8 cellular contexts compared by ENCODE assay signal in the genomic region with DNA sequence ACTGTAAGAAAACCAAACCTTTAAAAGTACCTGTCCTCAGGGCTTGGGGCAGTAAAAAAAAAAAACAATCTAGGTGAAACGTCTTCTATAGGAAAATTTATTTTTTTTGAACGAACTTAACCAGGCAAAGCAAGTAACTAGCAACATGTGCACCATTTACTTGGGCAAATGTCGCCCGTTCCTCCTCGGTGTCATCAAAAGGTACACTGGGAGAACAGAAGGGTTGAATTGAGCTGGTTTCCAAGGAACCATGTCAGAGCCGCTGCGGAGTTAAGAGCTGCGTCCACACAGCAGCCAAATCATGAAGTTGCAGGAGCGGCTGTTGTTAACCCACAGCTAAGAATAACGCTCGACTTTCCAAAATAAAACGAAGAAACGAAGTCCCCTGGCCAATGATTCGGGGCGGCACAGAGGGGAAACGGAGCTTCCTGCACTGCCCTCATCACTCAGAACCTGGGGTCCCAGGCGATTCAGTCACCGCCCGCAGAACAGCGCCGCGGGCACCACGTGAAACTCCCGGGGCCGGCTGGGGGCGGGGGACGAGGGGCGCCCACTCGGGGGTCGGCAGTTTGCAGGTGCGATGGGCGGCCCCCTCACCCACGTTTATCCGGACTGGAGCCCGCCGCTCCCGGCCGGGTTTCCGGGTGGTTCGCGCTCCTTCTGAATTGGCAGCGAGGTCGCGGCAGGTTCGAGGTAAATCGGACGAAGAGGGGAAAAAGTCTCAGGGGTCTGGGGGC. TPM values are rescaled to one million over a fixed set of nuclear protein-coding genes. Genes with fewer than 3 reads are reported as not detected.
DNase-seq lines count a peak whose midpoint lies in the region; ATAC-seq and TF ChIP-seq lines count a peak whose summit lies in the region.
"Not testable (repeated sequence)": the region's sequence is repeated elsewhere in the genome, so short reads cannot be mapped to it uniquely, and the experiment has no call there.

No MANE protein-coding gene starts in this region.

- CTCF ChIA-PET in activated CD4-positive, alpha-beta memory T cell treated with anti-CD3 and anti-CD28 coated beads for 36 hours (lab: Charles Lee), result not testable (repeated sequence)

- peak; percentile 2 for DNase-seq in M059J (ENCODE audit: low read depth)
- DNase-seq in activated CD4-positive, alpha-beta memory T cell treated with anti-CD3 and anti-CD28 coated beads for 36 hours, result peak; percentile 55
- DNase-seq in breast epithelium (ENCODE audit: low spot score in 2 of 2); right atrium auricular region (ENCODE audit: low spot score): not testable (repeated sequence)
- DNase-seq in stimulated activated CD8-positive, alpha-beta memory T cell treated with anti-CD3 and anti-CD28 coated beads, Interleukin-2, amount 100 ng/mL, for 48 hours (ENCODE audit: low read depth in 2 of 2), result peak; percentile 22 to 30

- H4K20me1 ChIP-seq in BLaER1, result peaks cover 24% of the 10 kb centered on the region
- H4K20me1 ChIP-seq in neural cell (ENCODE audit: insufficient read depth), result not testable (repeated sequence)

- not testable (repeated sequence) for H3F3A ChIP-seq in neural cell (ENCODE audit: insufficient read depth, low read length, poor library complexity, severe bottlenecking)

- TF ChIP-seq RAD21 in neural cell (conservative IDR thresholded peaks at IDR 0.05), result not testable (repeated sequence)

- TF ChIP-seq CTCF in breast epithelium (IDR thresholded peaks at IDR 0.05); right atrium auricular region (IDR thresholded peaks at IDR 0.05); neural cell (IDR thresholded peaks at IDR 0.05; ENCODE audit: poor library complexity, severe bottlenecking): not testable (repeated sequence)

- intact Hi-C loops in activated CD4-positive, alpha-beta memory T cell treated with anti-CD3 and anti-CD28 coated beads for 36 hours (cut with micrococcal nuclease); breast epithelium (cut with DNase I; ENCODE audit: low total_unique reads): not testable (repeated sequence)

- POLR2A ChIA-PET in activated CD4-positive, alpha-beta memory T cell treated with anti-CD3 and anti-CD28 coated beads for 36 hours (lab: Charles Lee), result not testable (repeated sequence)

- not testable (repeated sequence) for H3K9me3 ChIP-seq in BLaER1; breast epithelium; right atrium auricular region; neural cell (ENCODE audit: low read length)

- H3K4me3 ChIP-seq in BLaER1 (peak overlapping the region; percentile 79), breast epithelium (peak overlapping the region; percentile 54 to 84 (median 71)), right atrium auricular region (peak overlapping the region; percentile 70 to 75), neural cell (ENCODE audit: low read length) (peak overlapping the region; percentile 65)

- H3K4me3 Mint-ChIP-seq in activated CD4-positive, alpha-beta memory T cell treated with anti-CD3 and anti-CD28 coated beads for 36 hours, result peak overlapping the region; percentile 76

- not testable (repeated sequence) for H3K36me3 ChIP-seq in BLaER1; breast epithelium; right atrium auricular region; neural cell (ENCODE audit: insufficient read depth, low read length)

- not testable (repeated sequence) for H3K9me3 Mint-ChIP-seq in activated CD4-positive, alpha-beta memory T cell treated with anti-CD3 and anti-CD28 coated beads for 36 hours

- TF ChIP-seq EP300 in neural cell (conservative IDR thresholded peaks at IDR 0.05; ENCODE audit: poor library complexity, severe bottlenecking), result not testable (repeated sequence)

- ATAC-seq in GM21528 (IDR thresholded peaks at IDR 0.05; ENCODE audit: low FRiP score, unreplicated experiment), result peak; percentile 7

- H3K9ac ChIP-seq in BLaER1, result peak overlapping the region; percentile 92
- H3K9ac ChIP-seq in neural cell (ENCODE audit: low read length), result peak overlapping the region; percentile 55

- peak overlapping the region; percentile 58 for H3K27ac Mint-ChIP-seq in activated CD4-positive, alpha-beta memory T cell treated with anti-CD3 and anti-CD28 coated beads for 36 hours

- TF ChIP-seq POLR2A in breast epithelium (IDR thresholded peaks at IDR 0.05), result not testable (repeated sequence)

- not testable (repeated sequence) for H3K9me2 ChIP-seq in neural cell (ENCODE audit: insufficient read depth, low read length)

- H3K4me1 Mint-ChIP-seq in activated CD4-positive, alpha-beta memory T cell treated with anti-CD3 and anti-CD28 coated beads for 36 hours (ENCODE audit: low read depth), result not testable (repeated sequence)

- not testable (repeated sequence) for H3K79me2 ChIP-seq in neural cell (replicated peaks; ENCODE audit: insufficient read depth, low read length)

- peaks cover 12% of the 10 kb centered on the region; the same call in 1 of the 2 replicates for H3K4me1 ChIP-seq in BLaER1
- not testable (repeated sequence) for H3K4me1 ChIP-seq in breast epithelium, right atrium auricular region

- H3K4me2 ChIP-seq in BLaER1 (peak overlapping the region; percentile 61), neural cell (ENCODE audit: low read length) (peak overlapping the region; percentile 82)

- not testable (repeated sequence) for H3K36me3 Mint-ChIP-seq in activated CD4-positive, alpha-beta memory T cell treated with anti-CD3 and anti-CD28 coated beads for 36 hours

- not testable (repeated sequence) for H2AFZ ChIP-seq in neural cell (ENCODE audit: low read depth, low read length)

- H3K27me3 ChIP-seq in BLaER1; breast epithelium; right atrium auricular region; neural cell (ENCODE audit: insufficient read depth, low read depth, low read length): not testable (repeated sequence)

- H3K27me3 Mint-ChIP-seq in activated CD4-positive, alpha-beta memory T cell treated with anti-CD3 and anti-CD28 coated beads for 36 hours, result not testable (repeated sequence)

- H3K27ac ChIP-seq in BLaER1 (peak overlapping the region; percentile 94), breast epithelium (peak overlapping the region; percentile 95), right atrium auricular region (peak overlapping the region; percentile 93 to 94)
- H3K27ac ChIP-seq in neural cell (ENCODE audit: low read length), result not testable (repeated sequence)

RNA-seq across cellular contexts. Expression of a gene that starts 53.6 kb away (rescaled TPM):
- total RNA-seq in M059J (2014; rRNA removed; shearing (Covaris generic)), result 0.49 TPM in 1 of 2 replicates, not detected in the other
- under 1 TPM; 0.36 to 0.48 TPM for total RNA-seq in activated CD4-positive, alpha-beta memory T cell treated with anti-CD3 and anti-CD28 coated beads for 36 hours
- total RNA-seq in breast epithelium, result 1 to 10 TPM in 2 of 3 donors, not detected in 1; 6.0 to 8.8 TPM
- under 1 TPM in 1 of 2 donors, not detected in 1; 0.85 TPM for total RNA-seq in right atrium auricular region
- 15.9 and 20.2 TPM in 2 replicates for polyA plus RNA-seq in neural cell
- polyA minus RNA-seq in neural cell, result 8.0 and 8.6 TPM in 2 replicates
